Comparison of ENCODE assay signal across 21 cellular contexts in genomic region chr10:113914936-113915335, GRCh38.
"Had no signal": no experiment of that assay in that cellular context is flagged by ENCODE, and none has a peak within 500 bp of the region (broad histone marks: within the 10 kb centered on the region; RNA-seq: fewer than 3 reads in every experiment).

No MANE protein-coding gene starts in this region.

- H3K4me3 ChIP-seq: esophagus muscularis mucosa, right lobe of liver, skin epidermis, testis, transverse colon, vagina had no signal

- DNase-seq: activated CD4-positive, alpha-beta T cell treated with anti-CD3 and anti-CD28 coated beads for 4 hours; activated CD4-positive, alpha-beta T cell treated with anti-CD3 and anti-CD28 coated beads, Interleukin-2, amount 50 U/mL, for 4 hours; activated naive CD4-positive, alpha-beta T cell; activated T-cell treated with anti-CD3 and anti-CD28 coated beads for 4 hours; activated T-cell treated with anti-CD3 and anti-CD28 coated beads, Interleukin-2, amount 50 U/mL, for 72 hours; dermis blood vessel endothelial cell; effector CD4-positive, alpha-beta T cell; foreskin melanocyte; mesendoderm; natural killer cell; right lobe of liver; stimulated activated CD4-positive, alpha-beta T cell treated with anti-CD3 and anti-CD28 coated beads, Interleukin-12 subunit alpha, Interleukin-12 subunit beta, amount 100 ng/mL, for 4 hours; stimulated activated CD4-positive, alpha-beta T cell treated with anti-CD3 and anti-CD28 coated beads, Interleukin-4, amount 100 ng/mL, for 1 hour; stimulated activated naive CD8-positive, alpha-beta T cell treated with anti-CD3 and anti-CD28 coated beads, Interleukin-15, Interleukin-2, amounts not matched to agents 100 U/mL and 50 U/mL, for 24 hours; T-helper 1 cell; testis; transverse colon had no signal

- H3K36me3 ChIP-seq: right lobe of liver, transverse colon had no signal

- H3K4me3 Mint-ChIP-seq: activated T-cell treated with anti-CD3 and anti-CD28 coated beads, Interleukin-2, amount 50 U/mL, for 72 hours; natural killer cell had no signal

- H3K27ac ChIP-seq: esophagus muscularis mucosa, right lobe of liver, skin epidermis, testis, transverse colon, vagina had no signal

- ATAC-seq: activated naive CD4-positive, alpha-beta T cell treated with anti-CD3 and anti-CD28 coated beads, Interleukin-2, amount 50 U/mL, for 72 hours; activated T-cell treated with anti-CD3 and anti-CD28 coated beads, Interleukin-2, amount 50 U/mL, for 72 hours; natural killer cell; right lobe of liver; stimulated activated naive CD8-positive, alpha-beta T cell treated with anti-CD3 and anti-CD28 coated beads, Interleukin-15, Interleukin-2, amounts not matched to agents 100 U/mL and 50 U/mL, for 24 hours had no signal

- H3K4me1 ChIP-seq: esophagus muscularis mucosa, right lobe of liver, testis, vagina had no signal

- H3K9me3 Mint-ChIP-seq: activated naive CD4-positive, alpha-beta T cell treated with anti-CD3 and anti-CD28 coated beads, Interleukin-2, amount 50 U/mL, for 72 hours; activated T-cell treated with anti-CD3 and anti-CD28 coated beads, Interleukin-2, amount 50 U/mL, for 72 hours; natural killer cell had no signal

- H3K27ac Mint-ChIP-seq: activated T-cell treated with anti-CD3 and anti-CD28 coated beads, Interleukin-2, amount 50 U/mL, for 72 hours; natural killer cell had no signal

- H3K9me3 ChIP-seq: esophagus muscularis mucosa, right lobe of liver, testis, transverse colon, vagina had no signal

- H3K4me1 Mint-ChIP-seq: natural killer cell had no signal

- H3K27me3 ChIP-seq: esophagus muscularis mucosa, right lobe of liver, testis, transverse colon, vagina had no signal
